14 cellular contexts compared by ENCODE assay signal in genomic region chr16:9797306-9797705, GRCh38.
DNase-seq lines count a peak whose midpoint lies in the region; ATAC-seq and TF ChIP-seq lines count a peak whose summit lies in the region.
"Had no signal": no experiment of that assay in that cellular context is flagged by ENCODE, and none has a peak within 500 bp of the region (broad histone marks: within the 10 kb centered on the region; RNA-seq: fewer than 3 reads in every experiment).

No MANE protein-coding gene starts in this region.

- H3K27ac ChIP-seq in A673 (ENCODE audit: low read depth, low read length, poor library complexity, severe bottlenecking) (no peak overlapping the region), uterus (no peak overlapping the region)
- H3K27ac ChIP-seq: C4-2B had no signal

- no peak overlapping the region for H3K27ac Mint-ChIP-seq in naive thymus-derived CD8-positive, alpha-beta T cell
- H3K27ac Mint-ChIP-seq: activated naive CD8-positive, alpha-beta T cell treated with anti-CD3 and anti-CD28 coated beads, Interleukin-2, amount 10 ng/mL, durations not matched to agents 7 days and 5 days had no signal

- no TSS peak for BruUV-seq in A673 (replicated peaks; lab: Mats Ljungman, UMichigan)

- peaks cover 0 to 13% (median 0%) of the 10 kb centered on the region in 5 donors for H3K27me3 Mint-ChIP-seq in naive thymus-derived CD8-positive, alpha-beta T cell
- H3K27me3 Mint-ChIP-seq: activated naive CD8-positive, alpha-beta T cell treated with anti-CD3 and anti-CD28 coated beads, Interleukin-2, amount 10 ng/mL, durations not matched to agents 7 days and 5 days had no signal

- H3K4me3 ChIP-seq in epithelial cell of esophagus (ENCODE audit: low read length) (no peak overlapping the region), A673 (ENCODE audit: low read depth, low read length, poor library complexity, severe bottlenecking) (no peak overlapping the region), uterus (no peak overlapping the region)
- H3K4me3 ChIP-seq: lung had no signal

- TF ChIP-seq CTCF in epithelial cell of esophagus (IDR thresholded peaks at IDR 0.05; ENCODE audit: insufficient read depth, low read depth, low read length, missing control alignments): no peak
- no peak for TF ChIP-seq CTCF in A673 (conservative IDR thresholded peaks at IDR 0.05; ENCODE audit: low read depth, low read length)
- TF ChIP-seq CTCF in uterus (IDR thresholded peaks at IDR 0.05): no peak

- H3K27me3 ChIP-seq in A673 (replicated peaks; ENCODE audit: insufficient read depth, low read depth, low read length, poor library complexity): no peaks in the 10 kb centered on the region
- H3K27me3 ChIP-seq in uterus: no peaks in the 10 kb centered on the region

- no peak for ATAC-seq in naive thymus-derived CD8-positive, alpha-beta T cell
- no peak for ATAC-seq in HG03378 (IDR thresholded peaks at IDR 0.05; ENCODE audit: unreplicated experiment)

- H3K4me1 Mint-ChIP-seq in naive thymus-derived CD8-positive, alpha-beta T cell: no peaks in the 10 kb centered on the region
- H3K4me1 Mint-ChIP-seq: activated naive CD8-positive, alpha-beta T cell treated with anti-CD3 and anti-CD28 coated beads, Interleukin-2, amount 10 ng/mL, durations not matched to agents 7 days and 5 days had no signal

- POLR2A ChIA-PET in naive thymus-derived CD8-positive, alpha-beta T cell (lab: Charles Lee): no interaction called here
- POLR2A ChIA-PET in A673 (lab: Charles Lee; ENCODE audit: low non-redundant PET): no interaction called here

- DNase-seq in DMS153 treated with DMSO at 0.1 percent for 48 hours (lab: John Stamatoyannopoulos, UW; ENCODE audit: unreplicated experiment) (peak; percentile 31), NCI-H226 (peak; percentile 97), epithelial cell of esophagus (ENCODE audit: low read depth) (peak; percentile 4), myocyte (ENCODE audit: low read depth) (peak; percentile 24), A673 (ENCODE audit: low spot score) (no peak), uterus (no peak)
- no peak for DNase-seq in naive thymus-derived CD8-positive, alpha-beta T cell
- DNase-seq: activated naive CD8-positive, alpha-beta T cell treated with anti-CD3 and anti-CD28 coated beads, Interleukin-2, amount 10 ng/mL, durations not matched to agents 7 days and 5 days; NCI-H1105 treated with DMSO at 0.1 percent for 48 hours; NCI-H774; SIG-M5 had no signal

- H3K9me3 Mint-ChIP-seq in naive thymus-derived CD8-positive, alpha-beta T cell: peaks cover 0 to 11% (median 7%) of the 10 kb centered on the region in 9 donors

- no peak for TF ChIP-seq POLR2A in uterus (IDR thresholded peaks at IDR 0.05)

- H3K36me3 ChIP-seq in A673 (ENCODE audit: insufficient read depth, low read length, poor library complexity, severe bottlenecking) (no peaks in the 10 kb centered on the region), uterus (no peaks in the 10 kb centered on the region)

- H3K9me3 ChIP-seq in A673 (ENCODE audit: low read depth, low read length, poor library complexity, severe bottlenecking) (no peaks in the 10 kb centered on the region), uterus (no peaks in the 10 kb centered on the region)

- no peak overlapping the region for H3K4me3 Mint-ChIP-seq in naive thymus-derived CD8-positive, alpha-beta T cell
- H3K4me3 Mint-ChIP-seq: activated naive CD8-positive, alpha-beta T cell treated with anti-CD3 and anti-CD28 coated beads, Interleukin-2, amount 10 ng/mL, durations not matched to agents 7 days and 5 days had no signal

- intact Hi-C loops in A673 (cut with micrococcal nuclease; ENCODE audit: unreplicated experiment) (no loop called here), uterus (cut with DNase I; ENCODE audit: low total_unique reads) (no loop called here)

- H3K4me1 ChIP-seq in A673 (ENCODE audit: insufficient read depth, low read length, poor library complexity, severe bottlenecking): no peaks in the 10 kb centered on the region
- no peaks in the 10 kb centered on the region for H3K4me1 ChIP-seq in uterus

- no peaks in the 10 kb centered on the region for H3K36me3 Mint-ChIP-seq in naive thymus-derived CD8-positive, alpha-beta T cell
- H3K36me3 Mint-ChIP-seq: activated naive CD8-positive, alpha-beta T cell treated with anti-CD3 and anti-CD28 coated beads, Interleukin-2, amount 10 ng/mL, durations not matched to agents 7 days and 5 days had no signal

- CTCF ChIA-PET in A673 (lab: Charles Lee): no interaction called here

Comparison
In these comparisons a context has a peak if more than half of its experiments do, and no peak if none do; other contexts are left out.
1. DNase-seq: peak in DMS153 treated with DMSO at 0.1 percent for 48 hours (single experiment), NCI-H226 (single experiment), epithelial cell of esophagus (single experiment) and myocyte (single experiment); none in naive thymus-derived CD8-positive, alpha-beta T cell (0 of 10), A673 (single experiment) and uterus (0 of 2).